ENCODE assay signal across 19 cellular contexts in genomic region chr15:40192942-40193341, GRCh38. TPM values are rescaled to one million over a fixed set of nuclear protein-coding genes. Genes with fewer than 3 reads are reported as not detected.
DNase-seq lines count a peak whose midpoint lies in the region; TF ChIP-seq lines count a peak whose summit lies in the region.
"Had no signal": no experiment of that assay in that cellular context is flagged by ENCODE, and none has a peak within 500 bp of the region (broad histone marks: within the 10 kb centered on the region; RNA-seq: fewer than 3 reads in every experiment).

No MANE protein-coding gene starts in this region.

- H3K4me3 ChIP-seq in epithelial cell of esophagus (ENCODE audit: low read length) (no peak overlapping the region), retinal pigment epithelial cell (ENCODE audit: low read length) (no peak overlapping the region)
- H3K4me3 ChIP-seq: BLaER1 treated with 17β-estradiol and CSF1 and Interleukin-3, amounts not matched to agents 10 nM and 100 nM; cardiac muscle cell; esophagus muscularis mucosa; GM12878 had no signal

- peak; percentile 31 for DNase-seq in GM03348 (ENCODE audit: low spot score)
- peak; percentile 49 for DNase-seq in RPMI7951 (ENCODE audit: low read depth)
- peak; percentile 6 for DNase-seq in epithelial cell of esophagus (ENCODE audit: low read depth)
- peak; percentile 77 for DNase-seq in retinal pigment epithelial cell (ENCODE audit: low read depth)
- no peak for DNase-seq in SKM-1 (lab: John Stamatoyannopoulos, UW; ENCODE audit: unreplicated experiment)
- no peak for DNase-seq in HuH-7 (ENCODE audit: low spot score)
- no peak for DNase-seq in GM20000 (ENCODE audit: low spot score)
- DNase-seq: activated CD4-positive, CD25-positive, alpha-beta regulatory T cell treated with anti-CD3 and anti-CD28 coated beads, Interleukin-2, amount 50 U/mL, for 72 hours; effector CD4-positive, alpha-beta T cell; kidney glomerular epithelial cell; naive thymus-derived CD8-positive, alpha-beta T cell; NCI-H187 treated with DMSO at 0.1 percent for 48 hours; stimulated activated CD4-positive, alpha-beta T cell treated with anti-CD3 and anti-CD28 coated beads, Interleukin-2, amount 100 ng/mL, for 24 hours; T-helper 9 cell had no signal

- no peak for TF ChIP-seq CTCF in epithelial cell of esophagus (IDR thresholded peaks at IDR 0.05; ENCODE audit: insufficient read depth, low read depth, low read length, missing control alignments)
- TF ChIP-seq CTCF in retinal pigment epithelial cell (conservative IDR thresholded peaks at IDR 0.05; ENCODE audit: low read depth, low read length), result no peak
- no peak for TF ChIP-seq CTCF in GM20000 (IDR thresholded peaks at IDR 0.05; ENCODE audit: extremely low read depth, missing control alignments)

RNA-seq across cellular contexts. Expression of gene BUB1B, which starts 32.1 kb away (rescaled TPM):
- total RNA-seq in RPMI7951 (2014; rRNA removed; shearing (Covaris generic)), result 108 and 126 TPM in 2 replicates

RNA-seq across cellular contexts. Expression of gene PAK6, which starts 45.9 kb away (rescaled TPM):
- total RNA-seq in RPMI7951 (2014; rRNA removed; shearing (Covaris generic)), result 7.9 and 9.5 TPM in 2 replicates
- total RNA-seq: H4; naive thymus-derived CD8-positive, alpha-beta T cell had no signal

Comparison
In these comparisons a context has a peak if more than half of its experiments do, and no peak if none do; other contexts are left out.
1. DNase-seq: peak in GM03348 (single experiment), RPMI7951 (single experiment), epithelial cell of esophagus (single experiment) and retinal pigment epithelial cell (single experiment); none in SKM-1 (single experiment), HuH-7 (single experiment) and GM20000 (single experiment).